15 cellular contexts compared by ENCODE assay signal in the genomic region with DNA sequence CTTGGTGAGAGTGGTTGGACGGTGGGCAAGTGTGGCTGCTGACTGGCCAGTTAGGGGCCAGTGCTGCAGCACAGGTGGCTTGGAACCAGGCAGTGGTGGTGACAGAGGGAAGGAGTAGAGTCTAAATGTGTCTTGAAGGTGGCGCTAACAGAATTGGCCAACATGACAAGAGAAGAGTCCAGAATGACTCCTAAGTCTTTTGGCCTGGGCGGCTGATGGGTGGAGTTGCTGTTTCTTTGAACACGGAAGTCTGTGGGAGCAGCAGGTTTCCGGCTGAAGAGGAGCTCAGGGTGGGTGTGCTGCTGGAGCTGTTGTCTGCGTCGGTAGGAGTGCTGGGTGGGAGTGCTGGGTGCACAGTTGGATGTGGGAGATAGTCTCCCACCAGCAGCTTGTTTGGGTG. TPM values are rescaled to one million over a fixed set of nuclear protein-coding genes. Genes with fewer than 3 reads are reported as not detected.
DNase-seq lines count a peak whose midpoint lies in the region; ATAC-seq and TF ChIP-seq lines count a peak whose summit lies in the region.
"Had no signal": no experiment of that assay in that cellular context is flagged by ENCODE, and none has a peak within 500 bp of the region (broad histone marks: within the 10 kb centered on the region; RNA-seq: fewer than 3 reads in every experiment).

No MANE protein-coding gene starts in this region.

- no peak overlapping the region for H3K4me3 Mint-ChIP-seq in stimulated activated naive CD8-positive, alpha-beta T cell treated with anti-CD3 and anti-CD28 coated beads, Interleukin-15, Interleukin-2, amounts not matched to agents 100 ng/mL and 50 ng/mL, for 24 hours
- H3K4me3 Mint-ChIP-seq in brain (no peak overlapping the region), mesothelial cell of epicardium (no peak overlapping the region)

- H3K27ac ChIP-seq in tibial artery, result peak overlapping the region in 1 of 2 donors; percentile 0
- H3K27ac ChIP-seq: C4-2B, foreskin keratinocyte, parathyroid adenoma had no signal

- no peaks in the 10 kb centered on the region for H3K27me3 Mint-ChIP-seq in stimulated activated naive CD8-positive, alpha-beta T cell treated with anti-CD3 and anti-CD28 coated beads, Interleukin-15, Interleukin-2, amounts not matched to agents 100 ng/mL and 50 ng/mL, for 24 hours
- H3K27me3 Mint-ChIP-seq in brain (no peaks in the 10 kb centered on the region), mesothelial cell of epicardium (ENCODE audit: low read depth) (no peaks in the 10 kb centered on the region)

- no peaks in the 10 kb centered on the region for H3K9me3 ChIP-seq in tibial artery
- H3K9me3 ChIP-seq: transverse colon had no signal

- DNase-seq in stimulated activated naive CD8-positive, alpha-beta T cell treated with anti-CD3 and anti-CD28 coated beads, Interleukin-15, Interleukin-2, amounts not matched to agents 100 U/mL and 50 U/mL, for 24 hours, result no peak
- DNase-seq in mesothelial cell of epicardium (ENCODE audit: low spot score in 2 of 2, unreplicated experiment in 2 of 2), result no peak
- no peak for DNase-seq in tibial artery
- DNase-seq in DMS79 treated with DMSO at 0.1 percent for 48 hours (lab: John Stamatoyannopoulos, UW), result no peak
- DNase-seq in T1000 (lab: John Stamatoyannopoulos, UW), result no peak
- DNase-seq: activated T-cell treated with anti-CD3 and anti-CD28 coated beads, Interleukin-2, amount 50 U/mL, for 1 hour; foreskin keratinocyte; NCI-H2171; stimulated activated CD4-positive, alpha-beta T cell treated with anti-CD3 and anti-CD28 coated beads, Interleukin-4, amount 100 ng/mL, for 4 hours; transverse colon had no signal

- H3K27ac Mint-ChIP-seq in stimulated activated naive CD8-positive, alpha-beta T cell treated with anti-CD3 and anti-CD28 coated beads, Interleukin-15, Interleukin-2, amounts not matched to agents 100 ng/mL and 50 ng/mL, for 24 hours, result peak overlapping the region; percentile 64
- H3K27ac Mint-ChIP-seq in brain (peak overlapping the region; percentile 27 to 89 (median 45)), mesothelial cell of epicardium (peak overlapping the region; percentile 8)

- peaks cover 0 to 7% (median 2%) of the 10 kb centered on the region in 4 donors for H3K4me1 ChIP-seq in tibial artery
- H3K4me1 ChIP-seq: foreskin keratinocyte, parathyroid adenoma had no signal

- H3K36me3 ChIP-seq in tibial artery, result peaks cover 58 to 100% (median 88%) of the 10 kb centered on the region in 3 donors

- peaks cover 64% of the 10 kb centered on the region for H3K36me3 Mint-ChIP-seq in stimulated activated naive CD8-positive, alpha-beta T cell treated with anti-CD3 and anti-CD28 coated beads, Interleukin-15, Interleukin-2, amounts not matched to agents 100 ng/mL and 50 ng/mL, for 24 hours (ENCODE audit: low read depth)
- H3K36me3 Mint-ChIP-seq in brain, result peaks cover 64% of the 10 kb centered on the region
- peaks cover 41% of the 10 kb centered on the region for H3K36me3 Mint-ChIP-seq in mesothelial cell of epicardium

- no peak overlapping the region for H3K4me3 ChIP-seq in tibial artery
- H3K4me3 ChIP-seq: transverse colon had no signal

- H3K9me3 Mint-ChIP-seq in stimulated activated naive CD8-positive, alpha-beta T cell treated with anti-CD3 and anti-CD28 coated beads, Interleukin-15, Interleukin-2, amounts not matched to agents 100 ng/mL and 50 ng/mL, for 24 hours, result no peaks in the 10 kb centered on the region
- H3K9me3 Mint-ChIP-seq in brain (no peaks in the 10 kb centered on the region), mesothelial cell of epicardium (no peaks in the 10 kb centered on the region)

- TF ChIP-seq CTCF in brain (conservative IDR thresholded peaks at IDR 0.05) (no peak), mesothelial cell of epicardium (IDR thresholded peaks at IDR 0.05; ENCODE audit: unreplicated experiment) (no peak), tibial artery (IDR thresholded peaks at IDR 0.05) (no peak)

- peaks cover 22% of the 10 kb centered on the region for H3K4me1 Mint-ChIP-seq in stimulated activated naive CD8-positive, alpha-beta T cell treated with anti-CD3 and anti-CD28 coated beads, Interleukin-15, Interleukin-2, amounts not matched to agents 100 ng/mL and 50 ng/mL, for 24 hours (ENCODE audit: low read depth)
- H3K4me1 Mint-ChIP-seq in brain (no peaks in the 10 kb centered on the region), mesothelial cell of epicardium (no peaks in the 10 kb centered on the region)

- intact Hi-C loops in tibial artery (cut with DNase I; ENCODE audit: low total_unique reads), result no loop called here

- ATAC-seq in stimulated activated naive CD8-positive, alpha-beta T cell treated with anti-CD3 and anti-CD28 coated beads, Interleukin-15, Interleukin-2, amounts not matched to agents 100 U/mL and 50 U/mL, for 24 hours, result no peak
- ATAC-seq in GM18873 (IDR thresholded peaks at IDR 0.05; ENCODE audit: low FRiP score, unreplicated experiment), result no peak
- ATAC-seq: foreskin keratinocyte had no signal

- H3K27me3 ChIP-seq in tibial artery, result no peaks in the 10 kb centered on the region
- H3K27me3 ChIP-seq: foreskin keratinocyte, transverse colon had no signal

RNA-seq across cellular contexts. Expression of a gene that starts 10.1 kb away (rescaled TPM):
- polyA plus RNA-seq in brain (ENCODE audit: insufficient read depth, low read depth, low replicate concordance), result 171 TPM
- total RNA-seq in mesothelial cell of epicardium, result 60.3 to 64.3 TPM (median 63.9 TPM) in 3 replicates

RNA-seq across cellular contexts. Expression of a gene that starts 10.8 kb away (rescaled TPM):
- polyA plus RNA-seq in brain (ENCODE audit: insufficient read depth, low read depth, low replicate concordance), result 404 TPM
- total RNA-seq in mesothelial cell of epicardium, result 195 to 210 TPM (median 201 TPM) in 3 replicates

RNA-seq across cellular contexts. Expression of a gene that starts 11.1 kb away (rescaled TPM):
- polyA plus RNA-seq in brain (ENCODE audit: insufficient read depth, low read depth, low replicate concordance), result 39.8 TPM
- 26.2 to 30.6 TPM (median 27.5 TPM) in 3 replicates for total RNA-seq in mesothelial cell of epicardium

RNA-seq across cellular contexts. Expression of a gene that starts 50.4 kb away (rescaled TPM):
- 47.9 TPM for polyA plus RNA-seq in brain (ENCODE audit: insufficient read depth, low read depth, low replicate concordance)
- total RNA-seq in mesothelial cell of epicardium, result 29.4 to 31.6 TPM (median 29.5 TPM) in 3 replicates

Comparison
In these comparisons a context has a peak if more than half of its experiments do, and no peak if none do; other contexts are left out.
1. H3K27ac Mint-ChIP-seq: peak in every context shown above with its lines; median percentile 64 in stimulated activated naive CD8-positive, alpha-beta T cell treated with anti-CD3 and anti-CD28 coated beads, Interleukin-15, Interleukin-2, amounts not matched to agents 100 ng/mL and 50 ng/mL, for 24 hours; 45 in brain; 8 in mesothelial cell of epicardium.